ENCODE assay signal across 11 cellular contexts in genomic region chr6:164700497-164700896, GRCh38.
"Had no signal": no experiment of that assay in that cellular context is flagged by ENCODE, and none has a peak within 500 bp of the region (broad histone marks: within the 10 kb centered on the region; RNA-seq: fewer than 3 reads in every experiment).

No MANE protein-coding gene starts in this region.

- H3K36me3 ChIP-seq: HAP-1 had no signal

- H3K4me1 ChIP-seq: HAP-1 had no signal

- H3K9me3 ChIP-seq: HAP-1 had no signal

- FAIRE-seq: H1, H54 had no signal

- DNase-seq: GM23248, GOT3, H7, H9, HCEC 1CT, HFFc6 had no signal

- H2AFZ ChIP-seq: GM23248, GM23338 had no signal

- H3K27ac ChIP-seq: GM23248 had no signal

- H3K4me3 ChIP-seq: GM23248, GM23338, HAP-1 had no signal

- H3K9ac ChIP-seq: GM23248 had no signal

- H3K4me2 ChIP-seq: GM23338 had no signal

- ATAC-seq: GM23338, HCT116 had no signal
